In genomic region chr9:130172858-130173461, GRCh38 we compare ENCODE assay signal across 8 cellular contexts. TPM values are rescaled to one million over a fixed set of nuclear protein-coding genes. Genes with fewer than 3 reads are reported as not detected.
A peak's percentile ranks its signal among the peaks of the same experiment; 100 is the strongest.
DNase-seq lines count a peak whose midpoint lies in the region; ATAC-seq, FAIRE-seq and TF ChIP-seq lines count a peak whose summit lies in the region.

No MANE protein-coding gene starts in this region.

- H3K27me3 Mint-ChIP-seq in CD14-positive monocyte (ENCODE audit: low read depth in 3 of 3), result peaks cover 43 to 59% (median 53%) of the 10 kb centered on the region in 3 donors

- TF ChIP-seq CTCF in CD14-positive monocyte (IDR thresholded peaks at IDR 0.05), result no peak
- no peak for TF ChIP-seq CTCF in PC-9 (conservative IDR thresholded peaks at IDR 0.05)
- TF ChIP-seq CTCF in hepatocyte (IDR thresholded peaks at IDR 0.05; ENCODE audit: poor library complexity), result no peak
- no peak for TF ChIP-seq CTCF in spleen (IDR thresholded peaks at IDR 0.05 in 8 of 11, conservative IDR thresholded peaks at IDR 0.05 in 3 of 11)

- H3K4me1 ChIP-seq in PC-9 (replicated peaks; ENCODE audit: insufficient read depth) (peaks cover 4% of the 10 kb centered on the region; the same call in 1 of the 2 replicates), hepatocyte (ENCODE audit: insufficient read depth) (peaks cover 10% of the 10 kb centered on the region), spleen (peaks cover 0 to 19% (median 14%) of the 10 kb centered on the region in 6 donors), small intestine (ENCODE audit: control insufficient read depth in 2 of 2, insufficient read depth in 1 of 2, low read depth in 1 of 2, low read length in 1 of 2) (no peaks in the 10 kb centered on the region)

- peak; percentile 33 to 53 for ATAC-seq in activated naive CD4-positive, alpha-beta T cell treated with anti-CD3 and anti-CD28 coated beads, Interleukin-2, amount 50 U/mL, for 72 hours
- no peak for ATAC-seq in HG03175 (IDR thresholded peaks at IDR 0.05; ENCODE audit: unreplicated experiment)

- H3F3A ChIP-seq in PC-9 (ENCODE audit: insufficient read depth, low read depth), result peaks cover 11% of the 10 kb centered on the region

- 4% methylated on average over 16 of the region's 55 CpGs for WGBS in hepatocyte (ENCODE audit: low lambda C conversion rate, missing lambda C conversion rate)
- WGBS in spleen, 5 donors, result 2 to 4% (median 3%) methylated on average over 6 to 54 of the region's 55 CpGs
- WGBS in small intestine, 3 donors, result 2 to 7% (median 3%) methylated on average over 28 to 55 of the region's 55 CpGs

- FAIRE-seq in small intestine (lab: Jason Lieb, UNC), result no peak

- H3K27ac ChIP-seq in PC-9 (no peak overlapping the region), hepatocyte (no peak overlapping the region), spleen (no peak overlapping the region), small intestine (ENCODE audit: low read depth in 1 of 2, low read length in 1 of 2) (no peak overlapping the region)

- no peaks in the 10 kb centered on the region for H4K20me1 ChIP-seq in PC-9 (ENCODE audit: insufficient read depth)
- no peaks in the 10 kb centered on the region for H4K20me1 ChIP-seq in hepatocyte (ENCODE audit: insufficient read depth, poor library complexity, severe bottlenecking)

- no peak for TF ChIP-seq POLR2A in spleen (IDR thresholded peaks at IDR 0.05)

- H3K9me3 Mint-ChIP-seq in CD14-positive monocyte, result peaks cover 0 to 15% (median 2%) of the 10 kb centered on the region in 7 donors
- H3K9me3 Mint-ChIP-seq in activated naive CD4-positive, alpha-beta T cell treated with anti-CD3 and anti-CD28 coated beads, Interleukin-2, amount 50 U/mL, for 72 hours, result no peaks in the 10 kb centered on the region

- peak overlapping the region; percentile 70 for H2AFZ ChIP-seq in PC-9
- H2AFZ ChIP-seq in hepatocyte, result peak overlapping the region; percentile 40

- BruUV-seq in PC-9 (replicated peaks; lab: Mats Ljungman, UMichigan), result no TSS peak

- H3K36me3 ChIP-seq in PC-9 (ENCODE audit: low read depth) (no peaks in the 10 kb centered on the region), hepatocyte (replicated peaks; ENCODE audit: insufficient read depth, low read depth) (no peaks in the 10 kb centered on the region), spleen (no peaks in the 10 kb centered on the region), small intestine (ENCODE audit: control insufficient read depth in 2 of 2, insufficient read depth in 2 of 2, low read length in 2 of 2) (no peaks in the 10 kb centered on the region)

- H3K27me3 ChIP-seq in PC-9 (ENCODE audit: insufficient read depth, low read depth) (no peaks in the 10 kb centered on the region), hepatocyte (no peaks in the 10 kb centered on the region), spleen (replicated peaks in 1 of 7) (peaks cover 0 to 51% (median 22%) of the 10 kb centered on the region in 7 donors), small intestine (ENCODE audit: control insufficient read depth in 2 of 2, insufficient read depth in 2 of 2, low read length in 2 of 2) (peaks cover 0 to 12% of the 10 kb centered on the region in 2 donors)

- H3K9me3 ChIP-seq in PC-9 (ENCODE audit: insufficient read depth, low read depth) (no peaks in the 10 kb centered on the region), hepatocyte (ENCODE audit: low read depth) (no peaks in the 10 kb centered on the region), spleen (no peaks in the 10 kb centered on the region), small intestine (ENCODE audit: control insufficient read depth, low read depth) (no peaks in the 10 kb centered on the region)

- peak overlapping the region; percentile 43 to 82 for H3K4me3 Mint-ChIP-seq in CD14-positive monocyte

- peaks cover 8% of the 10 kb centered on the region for H3K79me2 ChIP-seq in PC-9 (ENCODE audit: low read depth)
- peaks cover 34% of the 10 kb centered on the region for H3K79me2 ChIP-seq in hepatocyte

- peaks cover 0 to 3% of the 10 kb centered on the region in 2 donors for H3K36me3 Mint-ChIP-seq in CD14-positive monocyte
- no peaks in the 10 kb centered on the region for H3K36me3 Mint-ChIP-seq in activated naive CD4-positive, alpha-beta T cell treated with anti-CD3 and anti-CD28 coated beads, Interleukin-2, amount 50 U/mL, for 72 hours

- no peaks in the 10 kb centered on the region for H3K9me2 ChIP-seq in PC-9 (ENCODE audit: insufficient read depth)
- no peaks in the 10 kb centered on the region for H3K9me2 ChIP-seq in hepatocyte (replicated peaks; ENCODE audit: insufficient read depth)

- H3K4me2 ChIP-seq in PC-9 (peak overlapping the region; percentile 83), hepatocyte (peak overlapping the region; percentile 99)

- H3K4me3 ChIP-seq in PC-9 (peak overlapping the region; percentile 62), hepatocyte (peak overlapping the region; percentile 31), spleen (peak overlapping the region in 5 of 8 donors; percentile 23 to 66 (median 39)), small intestine (ENCODE audit: low read depth in 1 of 2, low read length in 2 of 2) (peak overlapping the region in 1 of 2 donors; percentile 53)

- POLR2A ChIA-PET in PC-9 (lab: Charles Lee; ENCODE audit: unreplicated experiment), result interaction anchor here (0.6 kb wide), 1 partner anchor 281 kb away, joined by 3 read pairs; no protein-coding TSS in a partner anchor

- CTCF ChIA-PET in PC-9 (lab: Charles Lee), result no interaction called here

- intact Hi-C loops in CD14-positive monocyte (cut with micrococcal nuclease) (no loop called here), PC-9 (cut with micrococcal nuclease; ENCODE audit: unreplicated experiment) (loop anchor here (5.0 kb wide), 1 partner anchor 46 kb away; no protein-coding TSS in a partner anchor), spleen (cut with DNase I; ENCODE audit: low total_unique reads) (no loop called here)

- peaks cover 3% of the 10 kb centered on the region for H3K4me1 Mint-ChIP-seq in CD14-positive monocyte

- no peak for DNase-seq in CD14-positive monocyte (ENCODE audit: low spot score)
- DNase-seq in PC-9, result peak in 1 of 2 experiments; percentile 44
- DNase-seq in activated naive CD4-positive, alpha-beta T cell treated with anti-CD3 and anti-CD28 coated beads, Interleukin-2, amount 50 U/mL, for 72 hours (ENCODE audit: low spot score in 2 of 2), result peak in 1 of 2 donors; percentile 36
- DNase-seq in hepatocyte (ENCODE audit: low spot score), result peak; percentile 72
- no peak for DNase-seq in spleen
- no peak for DNase-seq in small intestine
- DNase-seq in ureter (ENCODE audit: low spot score), result no peak

- peak overlapping the region in 1 of 7 donors; percentile 15 for H3K27ac Mint-ChIP-seq in CD14-positive monocyte
- H3K27ac Mint-ChIP-seq in activated naive CD4-positive, alpha-beta T cell treated with anti-CD3 and anti-CD28 coated beads, Interleukin-2, amount 50 U/mL, for 72 hours, result no peak overlapping the region

RNA-seq across cellular contexts. Expression of gene NCS1, which starts 0.8 kb away (rescaled TPM):
- polyA plus RNA-seq in CD14-positive monocyte (not detected), hepatocyte (20.9 and 25.3 TPM in 2 replicates), spleen (1 to 10 TPM in 2 of 3 donors, under 1 TPM in 1; 0.50 to 1.6 (median 1.3) TPM), small intestine (1 to 10 TPM in 1 of 3 donors, under 1 TPM in 2; 0.54 to 9.2 (median 0.89) TPM)
- total RNA-seq in PC-9 (2021) (53.0 and 59.2 TPM in 2 replicates), hepatocyte (16.8 and 16.9 TPM in 2 replicates), spleen (1 to 10 TPM in 4 of 7 donors, under 1 TPM in 3; 0.46 to 2.5 (median 1.2) TPM), ureter (54.6 TPM)
- total RNA-seq in activated naive CD4-positive, alpha-beta T cell treated with anti-CD3 and anti-CD28 coated beads, Interleukin-2, amount 50 U/mL, for 72 hours, result 10 to 100 TPM; 13.5 to 14.0 TPM
